24 cellular contexts compared by ENCODE assay signal in the genomic region with DNA sequence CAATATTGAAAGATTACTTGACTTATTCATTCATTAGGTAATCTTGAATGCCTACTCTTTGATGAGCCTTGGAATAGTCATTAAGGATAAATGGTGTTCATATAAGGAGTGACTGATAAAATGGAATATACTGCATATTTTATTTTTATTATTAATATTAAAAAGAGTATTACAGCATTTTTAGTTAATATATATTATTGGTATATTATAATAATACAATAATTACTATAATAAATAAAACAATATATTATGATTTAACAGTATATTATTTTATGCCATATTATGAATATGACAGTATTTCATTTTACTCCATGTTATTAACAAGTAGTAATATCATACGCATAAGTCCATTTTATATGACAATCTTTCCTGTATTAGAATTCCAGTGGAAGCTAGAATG.
"Had no signal": no experiment of that assay in that cellular context is flagged by ENCODE, and none has a peak within 500 bp of the region (broad histone marks: within the 10 kb centered on the region; RNA-seq: fewer than 3 reads in every experiment).

No MANE protein-coding gene starts in this region.

- FAIRE-seq: keratinocyte had no signal

- H3K4me1 ChIP-seq: left lung, lower lobe of right lung, spleen, suprapubic skin, tibial artery, uterus had no signal

- H3K4me3 ChIP-seq: heart right ventricle, hepatocyte, left lung, lower lobe of right lung, ovary, skin epidermis, spleen, suprapubic skin, thoracic aorta, tibial artery, uterus had no signal

- H3K4me3 Mint-ChIP-seq: naive thymus-derived CD8-positive, alpha-beta T cell; stimulated activated effector memory CD8-positive, alpha-beta T cell treated with anti-CD3 and anti-CD28 coated beads, Interleukin-12 subunit alpha, Interleukin-12 subunit beta, amount 100 ng/mL, for 72 hours; stimulated activated naive CD8-positive, alpha-beta T cell treated with anti-CD3 and anti-CD28 coated beads, Interleukin-15, Interleukin-2, amounts not matched to agents 100 ng/mL and 50 ng/mL, for 24 hours had no signal

- H3K27me3 ChIP-seq: heart right ventricle, hepatocyte, left lung, ovary, spleen, suprapubic skin, tibial artery, uterus had no signal

- DNase-seq: heart right ventricle; left colon; lower lobe of right lung; mammary epithelial cell; mesenchymal stem cell; naive thymus-derived CD8-positive, alpha-beta T cell; ovary; right cardiac atrium; spleen; stimulated activated CD4-positive, alpha-beta T cell treated with anti-CD3 and anti-CD28 coated beads, Interleukin-4, amount 100 ng/mL, for 24 hours; stimulated activated naive CD4-positive, alpha-beta T cell; tibial artery; trophoblast cell; uterus had no signal

- H3K9me3 ChIP-seq: lower lobe of right lung, ovary, thoracic aorta, tibial artery, uterus had no signal

- H3K9me3 Mint-ChIP-seq: stimulated activated naive CD8-positive, alpha-beta T cell treated with anti-CD3 and anti-CD28 coated beads, Interleukin-15, Interleukin-2, amounts not matched to agents 100 ng/mL and 50 ng/mL, for 24 hours had no signal

- H3K36me3 ChIP-seq: heart right ventricle, left lung, lower lobe of right lung, ovary, spleen, suprapubic skin, thoracic aorta, tibial artery, uterus had no signal

- H3K27ac Mint-ChIP-seq: naive thymus-derived CD8-positive, alpha-beta T cell; progenitor cell of endocrine pancreas; stimulated activated effector memory CD8-positive, alpha-beta T cell treated with anti-CD3 and anti-CD28 coated beads, Interleukin-12 subunit alpha, Interleukin-12 subunit beta, amount 100 ng/mL, for 72 hours; stimulated activated naive CD8-positive, alpha-beta T cell treated with anti-CD3 and anti-CD28 coated beads, Interleukin-15, Interleukin-2, amounts not matched to agents 100 ng/mL and 50 ng/mL, for 24 hours had no signal

- H3K36me3 Mint-ChIP-seq: naive thymus-derived CD8-positive, alpha-beta T cell; stimulated activated effector memory CD8-positive, alpha-beta T cell treated with anti-CD3 and anti-CD28 coated beads, Interleukin-12 subunit alpha, Interleukin-12 subunit beta, amount 100 ng/mL, for 72 hours had no signal

- H3K4me1 Mint-ChIP-seq: naive thymus-derived CD8-positive, alpha-beta T cell; stimulated activated effector memory CD8-positive, alpha-beta T cell treated with anti-CD3 and anti-CD28 coated beads, Interleukin-12 subunit alpha, Interleukin-12 subunit beta, amount 100 ng/mL, for 72 hours had no signal

- ATAC-seq: heart right ventricle; left colon; left lung; lower lobe of right lung; naive thymus-derived CD8-positive, alpha-beta T cell; right cardiac atrium; sciatic nerve; stimulated activated effector memory CD8-positive, alpha-beta T cell treated with anti-CD3 and anti-CD28 coated beads, Interleukin-12 subunit alpha, Interleukin-12 subunit beta, amount 100 ng/mL, for 72 hours had no signal

- H3K27ac ChIP-seq: heart right ventricle, hepatocyte, left lung, lower lobe of right lung, ovary, skin epidermis, spleen, suprapubic skin, thoracic aorta, tibial artery, uterus had no signal

- H3K27me3 Mint-ChIP-seq: progenitor cell of endocrine pancreas; stimulated activated naive CD8-positive, alpha-beta T cell treated with anti-CD3 and anti-CD28 coated beads, Interleukin-15, Interleukin-2, amounts not matched to agents 100 ng/mL and 50 ng/mL, for 24 hours had no signal
